Comparison of ENCODE assay signal across 21 cellular contexts in the genomic region with DNA sequence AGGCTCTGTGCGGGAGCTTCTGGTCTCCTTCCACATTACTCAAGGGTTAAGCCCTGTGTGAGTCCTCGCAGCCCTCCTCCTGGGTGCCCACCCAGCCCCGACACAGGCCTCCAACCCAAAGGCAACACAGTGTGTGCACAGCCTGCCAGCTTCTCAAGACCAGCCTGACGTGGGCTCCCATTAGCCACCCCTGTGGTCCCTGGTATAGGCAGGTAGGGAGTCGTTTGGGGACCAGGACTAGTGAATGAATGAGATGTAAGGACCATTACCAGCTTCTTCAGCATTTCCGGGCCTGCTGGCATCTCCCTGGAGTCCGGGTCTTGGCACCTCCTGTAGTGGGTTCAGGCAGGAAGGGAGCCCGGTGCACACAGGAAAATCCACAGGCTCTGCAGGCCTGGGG. TPM values are rescaled to one million over a fixed set of nuclear protein-coding genes. Genes with fewer than 3 reads are reported as not detected.
DNase-seq lines count a peak whose midpoint lies in the region; ATAC-seq, FAIRE-seq and TF ChIP-seq lines count a peak whose summit lies in the region.
"Had no signal": no experiment of that assay in that cellular context is flagged by ENCODE, and none has a peak within 500 bp of the region (broad histone marks: within the 10 kb centered on the region; RNA-seq: fewer than 3 reads in every experiment).

No MANE protein-coding gene starts in this region.

- no peaks in the 10 kb centered on the region for H3K9me3 ChIP-seq in left ventricle myocardium inferior (replicated peaks)
- H3K9me3 ChIP-seq in kidney (ENCODE audit: control insufficient read depth in 1 of 2, low read length in 2 of 2): no peaks in the 10 kb centered on the region
- no peaks in the 10 kb centered on the region for H3K9me3 ChIP-seq in psoas muscle

- TF ChIP-seq CTCF in left ventricle myocardium inferior (IDR thresholded peaks at IDR 0.05; ENCODE audit: borderline replicate concordance) (no peak), kidney (IDR thresholded peaks at IDR 0.05; ENCODE audit: borderline replicate concordance, extremely low read depth, insufficient read depth) (no peak), psoas muscle (IDR thresholded peaks at IDR 0.05) (no peak)

- peak overlapping the region; percentile 79 for H3K27ac ChIP-seq in left ventricle myocardium inferior (replicated peaks)
- H3K27ac ChIP-seq in kidney (ENCODE audit: low read depth in 2 of 2, low read length in 2 of 2): no peak overlapping the region
- peak overlapping the region; percentile 63 for H3K27ac ChIP-seq in psoas muscle
- H3K27ac ChIP-seq: HL-60 had no signal

- ATAC-seq in left ventricle myocardium superior (no peak), psoas muscle (no peak), GM21576 (IDR thresholded peaks at IDR 0.05; ENCODE audit: unreplicated experiment) (no peak), HG03108 (IDR thresholded peaks at IDR 0.05; ENCODE audit: unreplicated experiment) (no peak)
- ATAC-seq: GM23338, K562 had no signal

- 81 to 92% (median 88%) methylated on average over 8 of the region's 8 CpGs for WGBS in psoas muscle, 3 donors

- H3K27me3 ChIP-seq in left ventricle myocardium inferior (ENCODE audit: low read depth): no peaks in the 10 kb centered on the region
- no peaks in the 10 kb centered on the region for H3K27me3 ChIP-seq in psoas muscle (ENCODE audit: insufficient read depth in 3 of 3, low read length in 2 of 3)

- H3K4me3 ChIP-seq in left ventricle myocardium inferior: no peak overlapping the region
- no peak overlapping the region for H3K4me3 ChIP-seq in kidney (ENCODE audit: low read length in 2 of 2)
- no peak overlapping the region for H3K4me3 ChIP-seq in psoas muscle
- H3K4me3 ChIP-seq: GM23338, K562 had no signal

- intact Hi-C loops in left ventricle myocardium inferior (cut with micrococcal nuclease) (no loop called here), left ventricle myocardium superior (cut with micrococcal nuclease) (no loop called here), kidney (cut with DNase I) (no loop called here), psoas muscle (cut with DNase I) (no loop called here)

- no peaks in the 10 kb centered on the region for H3K36me3 ChIP-seq in left ventricle myocardium inferior
- peaks cover 0 to 2% of the 10 kb centered on the region in 2 donors for H3K36me3 ChIP-seq in kidney (ENCODE audit: control insufficient read depth in 1 of 2, insufficient read depth in 2 of 2, low read length in 2 of 2)
- no peaks in the 10 kb centered on the region for H3K36me3 ChIP-seq in psoas muscle (ENCODE audit: insufficient read depth in 1 of 2, low read depth in 1 of 2)

- H3K9ac ChIP-seq in kidney (ENCODE audit: low read length in 2 of 2): no peak overlapping the region

- DNase-seq in left ventricle myocardium inferior (peak; percentile 10), left ventricle myocardium superior (no peak), kidney (peak; percentile 52), psoas muscle (peak in 1 of 2 donors; percentile 35), DMS153 treated with DMSO at 0.1 percent for 48 hours (lab: John Stamatoyannopoulos, UW; ENCODE audit: unreplicated experiment) (no peak)
- no peak for DNase-seq in activated CD4-positive, alpha-beta T cell treated with anti-CD3 and anti-CD28 coated beads, Interleukin-2, amount 50 U/mL, for 4 hours
- DNase-seq: Calu3; CD4-positive, CD25-positive, alpha-beta regulatory T cell; DMS79 treated with DMSO at 0.1 percent for 48 hours; NCI-H1436 treated with DMSO at 0.1 percent for 48 hours; NCI-H2081 treated with DMSO at 0.1 percent for 48 hours; NCI-H226; NCI-H526 treated with DMSO at 0.1 percent for 48 hours had no signal

- FAIRE-seq in kidney (lab: Jason Lieb, UNC): no peak
- FAIRE-seq: G401.6, GM12891, GM19239, K562 had no signal

- H3K4me1 ChIP-seq in left ventricle myocardium inferior (peaks cover 25% of the 10 kb centered on the region), kidney (ENCODE audit: control insufficient read depth in 1 of 2, insufficient read depth in 1 of 2, low read depth in 1 of 2, low read length in 2 of 2) (peaks cover 0 to 14% of the 10 kb centered on the region in 2 donors), psoas muscle (peaks cover 47% of the 10 kb centered on the region)

RNA-seq across cellular contexts. Expression of gene PLXNA1, which starts 20.2 kb away (rescaled TPM):
- total RNA-seq in left ventricle myocardium inferior: 26.4 TPM
- total RNA-seq in left ventricle myocardium superior: 23.8 TPM
- 29.0 TPM for total RNA-seq in kidney
- 5.3 TPM for polyA plus RNA-seq in kidney (ENCODE audit: insufficient read depth, low read depth, low replicate concordance)
- 10 to 100 TPM; 14.7 to 20.1 (median 15.7) TPM for total RNA-seq in psoas muscle
- polyA plus RNA-seq in psoas muscle: 10 to 100 TPM in 2 of 3 donors, 1 to 10 TPM in 1; 7.7 to 18.0 (median 11.4) TPM

Comparison
In these comparisons a context has a peak if more than half of its experiments do, and no peak if none do; other contexts are left out.
1. DNase-seq: peak in left ventricle myocardium inferior (single experiment) and kidney (single experiment); none in left ventricle myocardium superior (single experiment), activated CD4-positive, alpha-beta T cell treated with anti-CD3 and anti-CD28 coated beads, Interleukin-2, amount 50 U/mL, for 4 hours (0 of 2) and DMS153 treated with DMSO at 0.1 percent for 48 hours (single experiment).
2. H3K27ac ChIP-seq: peak in left ventricle myocardium inferior (single experiment) and psoas muscle (single experiment); none in kidney (0 of 2).